In the genomic region with DNA sequence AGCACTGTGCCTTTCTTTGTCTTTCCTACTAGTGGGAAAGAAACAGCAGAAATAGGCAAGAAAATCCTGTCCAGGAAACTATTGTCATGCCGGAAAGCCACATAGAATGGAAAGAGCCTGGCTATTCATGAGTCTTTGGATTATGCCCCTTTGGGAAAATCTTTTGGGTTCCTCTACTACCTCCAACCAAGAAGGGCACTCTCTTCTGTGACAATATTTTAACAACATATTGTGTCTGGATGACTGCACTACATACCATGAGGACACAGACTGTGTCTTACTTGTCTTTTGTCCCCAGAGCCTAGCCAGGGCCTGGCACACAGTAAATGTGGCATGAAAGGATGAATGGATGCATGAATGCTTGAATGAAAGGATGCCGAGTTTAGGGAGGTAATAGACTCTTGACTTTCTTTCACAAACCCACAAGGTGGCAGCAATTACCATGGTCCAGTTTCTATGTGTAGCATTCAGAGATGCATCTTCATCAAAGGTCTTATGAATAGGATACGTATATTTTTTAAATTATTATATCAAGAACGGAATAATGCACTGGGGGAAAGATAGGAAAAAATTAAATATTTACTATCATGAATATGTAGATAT, we compare ENCODE assay signal across 9 cellular contexts. TPM values are rescaled to one million over a fixed set of nuclear protein-coding genes. Genes with fewer than 3 reads are reported as not detected.
DNase-seq lines count a peak whose midpoint lies in the region; ATAC-seq, FAIRE-seq and TF ChIP-seq lines count a peak whose summit lies in the region.
"Had no signal": no experiment of that assay in that cellular context is flagged by ENCODE, and none has a peak within 500 bp of the region (broad histone marks: within the 10 kb centered on the region; RNA-seq: fewer than 3 reads in every experiment).

No MANE protein-coding gene starts in this region.

- DNase-seq in CD14-positive monocyte (ENCODE audit: low spot score) (no peak), HuH-7.5 (ENCODE audit: low spot score) (peak; percentile 12), NT2/D1 (ENCODE audit: low read depth, low spot score) (peak; percentile 25), body of pancreas (peak; percentile 12 to 52 (median 36)), keratinocyte (ENCODE audit: low read depth, low spot score) (peak; percentile 9), stomach (no peak)
- DNase-seq: left cardiac atrium had no signal

- peaks cover 5 to 10% (median 5%) of the 10 kb centered on the region in 3 donors for H3K27me3 Mint-ChIP-seq in CD14-positive monocyte (ENCODE audit: low read depth in 3 of 3)

- no peaks in the 10 kb centered on the region for H3K36me3 ChIP-seq in NT2/D1 (ENCODE audit: insufficient read depth, insufficient read length, low read length)
- H3K36me3 ChIP-seq in body of pancreas (replicated peaks in 1 of 2; ENCODE audit: insufficient read depth in 1 of 2, low read depth in 2 of 2), result no peaks in the 10 kb centered on the region
- H3K36me3 ChIP-seq in keratinocyte (ENCODE audit: control insufficient read depth in 2 of 2, extremely low read depth in 1 of 2, insufficient read depth in 2 of 2, low read length in 2 of 2), result no peaks in the 10 kb centered on the region
- no peaks in the 10 kb centered on the region for H3K36me3 ChIP-seq in stomach

- H3K9ac ChIP-seq in NT2/D1 (ENCODE audit: insufficient read length, low read depth) (no peak overlapping the region), keratinocyte (ENCODE audit: control insufficient read depth, extremely low read depth, insufficient read depth, low read length) (no peak overlapping the region)

- TF ChIP-seq POLR2A in body of pancreas (IDR thresholded peaks at IDR 0.05) (no peak), stomach (IDR thresholded peaks at IDR 0.05) (no peak)

- peak; percentile 61 for TF ChIP-seq CTCF in CD14-positive monocyte (IDR thresholded peaks at IDR 0.05)
- peak; percentile 9 to 74 (median 65) for TF ChIP-seq CTCF in body of pancreas (IDR thresholded peaks at IDR 0.05)
- peak; percentile 38 to 52 (median 40) for TF ChIP-seq CTCF in keratinocyte (optimal IDR thresholded peaks at IDR 0.05 in 1 of 3, IDR thresholded peaks at IDR 0.05 in 1 of 3, conservative IDR thresholded peaks at IDR 0.05 in 1 of 3; ENCODE audit: extremely low read depth in 1 of 3, insufficient read depth in 2 of 3, low read length in 3 of 3)
- peak in 5 of 7 experiments; percentile 37 to 56 (median 43) for TF ChIP-seq CTCF in stomach (IDR thresholded peaks at IDR 0.05)

- no peaks in the 10 kb centered on the region for H3K36me3 Mint-ChIP-seq in CD14-positive monocyte

- no peak overlapping the region for H3K27ac Mint-ChIP-seq in CD14-positive monocyte

- no peak overlapping the region for H3K4me3 ChIP-seq in NT2/D1 (ENCODE audit: insufficient read length, low read depth)
- H3K4me3 ChIP-seq in body of pancreas, result no peak overlapping the region
- H3K4me3 ChIP-seq in keratinocyte (ENCODE audit: control insufficient read depth in 2 of 3, extremely low read depth in 1 of 3, insufficient read depth in 2 of 3, low read depth in 1 of 3, low read length in 3 of 3), result no peak overlapping the region
- no peak overlapping the region for H3K4me3 ChIP-seq in stomach

- dilution Hi-C loops in keratinocyte (cut with MboI; ENCODE audit: extremely low pct_ligation_motif_present, low sequenced_read_pairs), result loop anchor here (25.0 kb wide), 1 partner anchor 230 kb away; no protein-coding TSS in a partner anchor

- peak; percentile 44 for FAIRE-seq in keratinocyte (lab: Jason Lieb, UNC)

- no peaks in the 10 kb centered on the region for H3K9me3 Mint-ChIP-seq in CD14-positive monocyte

- no peaks in the 10 kb centered on the region for H3K4me1 Mint-ChIP-seq in CD14-positive monocyte

- H3K4me1 ChIP-seq in NT2/D1 (ENCODE audit: insufficient read depth, insufficient read length) (no peaks in the 10 kb centered on the region), body of pancreas (peaks cover 9% of the 10 kb centered on the region), keratinocyte (ENCODE audit: control insufficient read depth, extremely low read depth, insufficient read depth, low read length) (no peaks in the 10 kb centered on the region), stomach (peaks cover 0 to 6% (median 0%) of the 10 kb centered on the region in 4 donors)

- no peaks in the 10 kb centered on the region for H3K27me3 ChIP-seq in NT2/D1 (ENCODE audit: insufficient read depth, insufficient read length)
- H3K27me3 ChIP-seq in body of pancreas, result no peaks in the 10 kb centered on the region
- no peaks in the 10 kb centered on the region for H3K27me3 ChIP-seq in keratinocyte (ENCODE audit: control insufficient read depth, extremely low read depth, insufficient read depth, low read length)
- no peaks in the 10 kb centered on the region for H3K27me3 ChIP-seq in stomach

- H3K79me2 ChIP-seq in keratinocyte (ENCODE audit: control insufficient read depth, insufficient read depth, low read length), result no peaks in the 10 kb centered on the region

- H3K27ac ChIP-seq in body of pancreas (no peak overlapping the region), keratinocyte (ENCODE audit: control insufficient read depth, insufficient read depth, low read length) (no peak overlapping the region), stomach (no peak overlapping the region)

- intact Hi-C loops in CD14-positive monocyte (cut with micrococcal nuclease), result loop anchor here (2.0 to 10.0 kb wide), 3 partner anchors 234 to 568 kb away; no protein-coding TSS in a partner anchor
- intact Hi-C loops in body of pancreas (cut with DNase I), result no loop called here
- intact Hi-C loops in stomach (cut with DNase I; ENCODE audit: low total_unique reads), result loop anchor here (5.0 kb wide), 1 partner anchor 235 kb away; no protein-coding TSS in a partner anchor

- H3K9me3 ChIP-seq in NT2/D1 (ENCODE audit: insufficient read depth, low read length), result no peaks in the 10 kb centered on the region
- no peaks in the 10 kb centered on the region for H3K9me3 ChIP-seq in body of pancreas
- H3K9me3 ChIP-seq in keratinocyte (ENCODE audit: control insufficient read depth, low read depth, low read length), result no peaks in the 10 kb centered on the region
- H3K9me3 ChIP-seq in stomach, result no peaks in the 10 kb centered on the region

- no peak overlapping the region for H3K4me2 ChIP-seq in keratinocyte (ENCODE audit: control insufficient read depth, extremely low read depth, insufficient read depth, low read depth, low read length)

- H3K9me1 ChIP-seq in keratinocyte (ENCODE audit: control insufficient read depth, extremely low read depth, insufficient read depth, low read length), result no peaks in the 10 kb centered on the region

- WGBS in body of pancreas, 2 donors, result 9 to 10% methylated on average over 4 of the region's 4 CpGs
- 14 to 27% (median 23%) methylated on average over 4 of the region's 4 CpGs for WGBS in stomach, 5 donors

- no peaks in the 10 kb centered on the region for H4K20me1 ChIP-seq in keratinocyte (ENCODE audit: control insufficient read depth, extremely low read depth, insufficient read depth, low read length)

- ATAC-seq in GM18858 (IDR thresholded peaks at IDR 0.05; ENCODE audit: unreplicated experiment) (peak; percentile 74), body of pancreas (peak; percentile 74), GM21381 (IDR thresholded peaks at IDR 0.05; ENCODE audit: unreplicated experiment) (no peak)

- H3K4me3 Mint-ChIP-seq in CD14-positive monocyte, result no peak overlapping the region

- TF ChIP-seq EP300 in stomach (IDR thresholded peaks at IDR 0.05), result no peak

- no peak overlapping the region for H2AFZ ChIP-seq in keratinocyte (ENCODE audit: control insufficient read depth, low read length)

RNA-seq across cellular contexts. Expression of gene ARL14, which starts 30.3 kb away (rescaled TPM):
- not detected for polyA plus RNA-seq in CD14-positive monocyte
- 1 to 10 TPM; 2.3 to 8.8 TPM for total RNA-seq in body of pancreas
- polyA plus RNA-seq in keratinocyte, result 0.76 to 2.4 TPM (median 1.6 TPM) in 3 replicates
- polyA plus RNA-seq in keratinocyte (2011; ENCODE audit: low read depth), result 0.69 TPM
- polyA plus RNA-seq in keratinocyte (2011; cell fraction: cytosol; rRNA removed), result 0.92 and 1.3 TPM in 2 replicates
- polyA plus RNA-seq in keratinocyte (2011; cell fraction: nucleus; rRNA removed), result 2.6 and 3.3 TPM in 2 replicates
- 0.22 and 1.1 TPM in 2 replicates for polyA plus RNA-seq in keratinocyte (2012; ENCODE audit: low replicate concordance)
- 0.16 to 0.70 TPM in 2 of 3 replicates, not detected in the other for polyA minus RNA-seq in keratinocyte
- polyA minus RNA-seq in keratinocyte (2011; cell fraction: cytosol; rRNA and poly(A)+ RNA removed), result not detected
- polyA minus RNA-seq in keratinocyte (2011; cell fraction: nucleus; rRNA and poly(A)+ RNA removed), result 0.74 TPM in 1 of 2 replicates, not detected in the other
- total RNA-seq in stomach, result 10 to 100 TPM in 4 of 5 donors, 1 to 10 TPM in 1; 8.5 to 61.5 (median 19.4) TPM
- polyA plus RNA-seq in stomach, result 100 to 1,000 TPM in 1 of 3 donors, 10 to 100 TPM in 1, 1 to 10 TPM in 1; 4.3 to 181 (median 27.4) TPM
- total RNA-seq: left cardiac atrium had no signal

RNA-seq across cellular contexts. Expression of gene PPM1L, which starts 48.7 kb away (rescaled TPM):
- polyA plus RNA-seq in CD14-positive monocyte (1 to 10 TPM; 5.5 to 9.9 TPM), keratinocyte (0.52 to 0.61 TPM (median 0.58 TPM) in 3 replicates), stomach (1 to 10 TPM in 2 of 3 donors, under 1 TPM in 1; 0.61 to 2.6 (median 1.4) TPM)
- total RNA-seq in body of pancreas (10 to 100 TPM in 1 of 2 donors, 1 to 10 TPM in 1; 7.6 to 13.7 TPM), stomach (10 to 100 TPM; 14.6 to 45.1 (median 27.2) TPM)
- 0.56 TPM for polyA plus RNA-seq in keratinocyte (2011; ENCODE audit: low read depth)
- 0.25 and 0.35 TPM in 2 replicates for polyA plus RNA-seq in keratinocyte (2011; cell fraction: cytosol; rRNA removed)
- polyA plus RNA-seq in keratinocyte (2011; cell fraction: nucleus; rRNA removed), result 1.3 TPM in 2 replicates
- polyA plus RNA-seq in keratinocyte (2012; ENCODE audit: low replicate concordance), result 0.44 and 1.0 TPM in 2 replicates
- 0.46 to 1.7 TPM (median 1.6 TPM) in 3 replicates for polyA minus RNA-seq in keratinocyte
- polyA minus RNA-seq in keratinocyte (2011; cell fraction: cytosol; rRNA and poly(A)+ RNA removed), result 0.38 TPM
- 3.6 and 3.9 TPM in 2 replicates for polyA minus RNA-seq in keratinocyte (2011; cell fraction: nucleus; rRNA and poly(A)+ RNA removed)

Comparison
In these comparisons a context has a peak if more than half of its experiments do, and no peak if none do; other contexts are left out.
1. DNase-seq: peak in HuH-7.5 (single experiment), NT2/D1 (single experiment), body of pancreas (4 of 4) and keratinocyte (single experiment); none in CD14-positive monocyte (single experiment) and stomach (single experiment).
2. Peak in every context shown above with its lines, with median percentiles within 50 percentile points of each other: CTCF ChIP-seq.